ENCODE assay signal across 19 cellular contexts in the genomic region with DNA sequence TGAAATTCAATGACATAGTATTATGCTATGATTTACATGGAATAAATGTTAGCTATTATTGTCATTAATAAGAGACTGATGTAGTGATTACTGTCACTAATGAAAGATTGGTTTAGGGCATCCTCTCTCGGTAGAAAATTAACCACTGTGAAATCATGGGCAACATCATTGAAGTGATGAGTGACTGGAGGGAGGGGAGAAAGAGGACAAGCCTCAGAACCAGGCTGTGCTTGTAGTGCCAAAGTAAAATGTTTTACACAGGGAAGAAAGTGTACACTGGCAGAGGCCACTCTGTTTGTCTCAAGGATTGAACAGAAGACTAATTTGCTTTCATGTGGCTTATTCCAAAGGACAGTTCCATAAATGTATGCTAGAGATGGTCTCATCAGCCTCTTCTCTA.
"Had no signal": no experiment of that assay in that cellular context is flagged by ENCODE, and none has a peak within 500 bp of the region (broad histone marks: within the 10 kb centered on the region; RNA-seq: fewer than 3 reads in every experiment).

No MANE protein-coding gene starts in this region.

- H3K4me1 Mint-ChIP-seq: memory B cell; stimulated activated naive B cell treated with anti-CD40 and anti-IgM and Interleukin-4, amounts not matched to agents 10 μg/mL and 1 μg/mL and 100 μg/mL, for 72 hours had no signal

- H3K4me3 Mint-ChIP-seq: activated naive CD8-positive, alpha-beta T cell; memory B cell; natural killer cell treated with Interleukin-12 subunit alpha and Interleukin-12 subunit beta and Interleukin-15 and Interleukin-18, amount 100 ng/mL, for 72 hours; stimulated activated naive B cell treated with anti-CD40 and anti-IgM and Interleukin-4, amounts not matched to agents 10 μg/mL and 1 μg/mL and 100 μg/mL, for 72 hours had no signal

- H3K27ac Mint-ChIP-seq: activated naive CD8-positive, alpha-beta T cell; memory B cell; natural killer cell treated with Interleukin-12 subunit alpha and Interleukin-12 subunit beta and Interleukin-15 and Interleukin-18, amount 100 ng/mL, for 72 hours; stimulated activated naive B cell treated with anti-CD40 and anti-IgM and Interleukin-4, amounts not matched to agents 10 μg/mL and 1 μg/mL and 100 μg/mL, for 72 hours had no signal

- H3K27me3 Mint-ChIP-seq: memory B cell; natural killer cell treated with Interleukin-12 subunit alpha and Interleukin-12 subunit beta and Interleukin-15 and Interleukin-18, amount 100 ng/mL, for 72 hours; stimulated activated naive B cell treated with anti-CD40 and anti-IgM and Interleukin-4, amounts not matched to agents 10 μg/mL and 1 μg/mL and 100 μg/mL, for 72 hours had no signal

- H3K36me3 Mint-ChIP-seq: activated naive CD8-positive, alpha-beta T cell had no signal

- H3K27ac ChIP-seq: brain microvascular endothelial cell, epithelial cell of prostate, hepatocyte, psoas muscle, right atrium auricular region, thoracic aorta, VCaP had no signal

- DNase-seq: activated CD4-positive, alpha-beta T cell treated with anti-CD3 and anti-CD28 coated beads for 4 hours; activated CD4-positive, alpha-beta T cell treated with anti-CD3 and anti-CD28 coated beads, Interleukin-2, amount 50 U/mL, for 48 hours; activated CD8-positive, alpha-beta memory T cell treated with anti-CD3 and anti-CD28 coated beads for 24 hours; activated effector memory CD4-positive, alpha-beta T cell treated with Interleukin-2 at 50 U/mL for 16 hours; activated naive CD4-positive, alpha-beta T cell treated with Interleukin-2 at 50 U/mL for 16 hours; brain microvascular endothelial cell; psoas muscle; stimulated activated CD4-positive, alpha-beta T cell treated with anti-CD3 and anti-CD28 coated beads, Interleukin-15, amount 100 ng/mL, for 24 hours; stimulated activated CD4-positive, alpha-beta T cell treated with anti-CD3 and anti-CD28 coated beads, Interleukin-2, amount 100 ng/mL, for 24 hours; stimulated activated naive B cell treated with anti-CD40 and anti-IgM and Interleukin-4, amounts not matched to agents 10 μg/mL and 1 μg/mL and 100 μg/mL, for 72 hours; trophoblast cell had no signal
